In the genomic region with DNA sequence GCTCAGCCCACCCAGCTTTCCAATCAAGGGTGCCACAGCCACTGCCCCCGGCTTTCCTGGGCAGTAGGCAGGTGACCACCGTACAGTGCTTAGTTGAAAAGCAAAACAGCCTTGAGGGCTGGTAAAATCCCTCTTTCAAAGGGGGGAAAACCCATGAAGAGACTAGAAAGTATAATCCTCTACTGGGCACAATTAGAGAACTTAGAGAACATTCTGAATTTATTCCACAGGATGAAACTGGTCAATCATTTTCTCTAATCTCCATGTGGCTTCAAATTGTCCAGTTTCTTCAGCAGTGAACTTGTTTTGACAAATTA, we compare ENCODE assay signal across 1 cellular context.
TF ChIP-seq lines count a peak whose summit lies in the region.

No MANE protein-coding gene starts in this region.

TF ChIP-seq in HCT116, 20 proteins besides CTCF, POLR2A, EP300 and RAD21:
- no peak for TF ChIP-seq FOSL1 (IDR thresholded peaks at IDR 0.05; ENCODE audit: low read depth)
- no peak for TF ChIP-seq ZNF274 (IDR thresholded peaks at IDR 0.05; ENCODE audit: low read depth, low read length)
- no peak for TF ChIP-seq JUND (IDR thresholded peaks at IDR 0.05)
- no peak for TF ChIP-seq SIN3A (IDR thresholded peaks at IDR 0.05; ENCODE audit: low read depth)
- TF ChIP-seq, protein P1, sequence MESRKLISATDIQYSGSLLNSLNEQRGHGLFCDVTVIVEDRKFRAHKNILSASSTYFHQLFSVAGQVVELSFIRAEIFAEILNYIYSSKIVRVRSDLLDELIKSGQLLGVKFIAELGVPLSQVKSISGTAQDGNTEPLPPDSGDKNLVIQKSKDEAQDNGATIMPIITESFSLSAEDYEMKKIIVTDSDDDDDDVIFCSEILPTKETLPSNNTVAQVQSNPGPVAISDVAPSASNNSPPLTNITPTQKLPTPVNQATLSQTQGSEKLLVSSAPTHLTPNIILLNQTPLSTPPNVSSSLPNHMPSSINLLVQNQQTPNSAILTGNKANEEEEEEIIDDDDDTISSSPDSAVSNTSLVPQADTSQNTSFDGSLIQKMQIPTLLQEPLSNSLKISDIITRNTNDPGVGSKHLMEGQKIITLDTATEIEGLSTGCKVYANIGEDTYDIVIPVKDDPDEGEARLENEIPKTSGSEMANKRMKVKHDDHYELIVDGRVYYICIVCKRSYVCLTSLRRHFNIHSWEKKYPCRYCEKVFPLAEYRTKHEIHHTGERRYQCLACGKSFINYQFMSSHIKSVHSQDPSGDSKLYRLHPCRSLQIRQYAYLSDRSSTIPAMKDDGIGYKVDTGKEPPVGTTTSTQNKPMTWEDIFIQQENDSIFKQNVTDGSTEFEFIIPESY (IDR thresholded peaks at IDR 0.05; ENCODE audit: extremely low read depth, insufficient replicate concordance, low read length), result no peak
